ENCODE assay signal across 1 cellular context in the genomic region with DNA sequence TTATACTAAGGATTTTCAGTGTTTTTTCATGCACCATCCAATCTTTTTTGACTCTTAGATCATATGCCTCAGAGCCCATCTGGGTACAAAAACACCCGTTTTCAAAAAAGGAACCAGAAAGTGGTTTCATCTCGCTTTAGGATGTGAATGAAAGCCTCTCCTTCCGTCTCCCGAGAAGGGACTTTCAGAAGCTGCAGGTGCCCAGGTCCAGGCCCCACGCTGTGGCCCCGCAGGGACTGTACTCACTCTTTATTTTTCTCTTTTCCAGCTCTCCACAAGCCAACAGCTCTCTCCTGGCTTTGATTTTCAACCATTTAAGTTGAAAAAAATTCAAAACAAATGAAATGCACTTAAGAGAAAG.
TF ChIP-seq lines count a peak whose summit lies in the region.

No MANE protein-coding gene starts in this region.

TF ChIP-seq in HepG2, 621 proteins besides CTCF, POLR2A, EP300 and RAD21 (continued from another document):
- TF ChIP-seq, protein P1, sequence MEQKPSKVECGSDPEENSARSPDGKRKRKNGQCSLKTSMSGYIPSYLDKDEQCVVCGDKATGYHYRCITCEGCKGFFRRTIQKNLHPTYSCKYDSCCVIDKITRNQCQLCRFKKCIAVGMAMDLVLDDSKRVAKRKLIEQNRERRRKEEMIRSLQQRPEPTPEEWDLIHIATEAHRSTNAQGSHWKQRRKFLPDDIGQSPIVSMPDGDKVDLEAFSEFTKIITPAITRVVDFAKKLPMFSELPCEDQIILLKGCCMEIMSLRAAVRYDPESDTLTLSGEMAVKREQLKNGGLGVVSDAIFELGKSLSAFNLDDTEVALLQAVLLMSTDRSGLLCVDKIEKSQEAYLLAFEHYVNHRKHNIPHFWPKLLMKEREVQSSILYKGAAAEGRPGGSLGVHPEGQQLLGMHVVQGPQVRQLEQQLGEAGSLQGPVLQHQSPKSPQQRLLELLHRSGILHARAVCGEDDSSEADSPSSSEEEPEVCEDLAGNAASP (CRISPR knock-in tag; IDR thresholded peaks at IDR 0.05; ENCODE audit: borderline replicate concordance), result no peak
- TF ChIP-seq ZNF513 (CRISPR knock-in tag; conservative IDR thresholded peaks at IDR 0.05) (no peak), ISX (CRISPR knock-in tag; conservative IDR thresholded peaks at IDR 0.05) (0 out of 2 replicates have a peak, but pooled peaks have one; percentile 43), ZNF121 (CRISPR knock-in tag; IDR thresholded peaks at IDR 0.05) (no peak), ZNF720 (CRISPR knock-in tag; IDR thresholded peaks at IDR 0.05) (no peak), ZNF136 (CRISPR knock-in tag; IDR thresholded peaks at IDR 0.05; ENCODE audit: low read depth) (no peak), KLF12 (CRISPR knock-in tag; IDR thresholded peaks at IDR 0.05; ENCODE audit: borderline replicate concordance) (0 out of 2 replicates have a peak, but pooled peaks have one; percentile 27), NFYC (CRISPR knock-in tag; IDR thresholded peaks at IDR 0.05) (no peak), PAWR (CRISPR knock-in tag; IDR thresholded peaks at IDR 0.05; ENCODE audit: borderline replicate concordance) (no peak)
- TF ChIP-seq, protein P2, sequence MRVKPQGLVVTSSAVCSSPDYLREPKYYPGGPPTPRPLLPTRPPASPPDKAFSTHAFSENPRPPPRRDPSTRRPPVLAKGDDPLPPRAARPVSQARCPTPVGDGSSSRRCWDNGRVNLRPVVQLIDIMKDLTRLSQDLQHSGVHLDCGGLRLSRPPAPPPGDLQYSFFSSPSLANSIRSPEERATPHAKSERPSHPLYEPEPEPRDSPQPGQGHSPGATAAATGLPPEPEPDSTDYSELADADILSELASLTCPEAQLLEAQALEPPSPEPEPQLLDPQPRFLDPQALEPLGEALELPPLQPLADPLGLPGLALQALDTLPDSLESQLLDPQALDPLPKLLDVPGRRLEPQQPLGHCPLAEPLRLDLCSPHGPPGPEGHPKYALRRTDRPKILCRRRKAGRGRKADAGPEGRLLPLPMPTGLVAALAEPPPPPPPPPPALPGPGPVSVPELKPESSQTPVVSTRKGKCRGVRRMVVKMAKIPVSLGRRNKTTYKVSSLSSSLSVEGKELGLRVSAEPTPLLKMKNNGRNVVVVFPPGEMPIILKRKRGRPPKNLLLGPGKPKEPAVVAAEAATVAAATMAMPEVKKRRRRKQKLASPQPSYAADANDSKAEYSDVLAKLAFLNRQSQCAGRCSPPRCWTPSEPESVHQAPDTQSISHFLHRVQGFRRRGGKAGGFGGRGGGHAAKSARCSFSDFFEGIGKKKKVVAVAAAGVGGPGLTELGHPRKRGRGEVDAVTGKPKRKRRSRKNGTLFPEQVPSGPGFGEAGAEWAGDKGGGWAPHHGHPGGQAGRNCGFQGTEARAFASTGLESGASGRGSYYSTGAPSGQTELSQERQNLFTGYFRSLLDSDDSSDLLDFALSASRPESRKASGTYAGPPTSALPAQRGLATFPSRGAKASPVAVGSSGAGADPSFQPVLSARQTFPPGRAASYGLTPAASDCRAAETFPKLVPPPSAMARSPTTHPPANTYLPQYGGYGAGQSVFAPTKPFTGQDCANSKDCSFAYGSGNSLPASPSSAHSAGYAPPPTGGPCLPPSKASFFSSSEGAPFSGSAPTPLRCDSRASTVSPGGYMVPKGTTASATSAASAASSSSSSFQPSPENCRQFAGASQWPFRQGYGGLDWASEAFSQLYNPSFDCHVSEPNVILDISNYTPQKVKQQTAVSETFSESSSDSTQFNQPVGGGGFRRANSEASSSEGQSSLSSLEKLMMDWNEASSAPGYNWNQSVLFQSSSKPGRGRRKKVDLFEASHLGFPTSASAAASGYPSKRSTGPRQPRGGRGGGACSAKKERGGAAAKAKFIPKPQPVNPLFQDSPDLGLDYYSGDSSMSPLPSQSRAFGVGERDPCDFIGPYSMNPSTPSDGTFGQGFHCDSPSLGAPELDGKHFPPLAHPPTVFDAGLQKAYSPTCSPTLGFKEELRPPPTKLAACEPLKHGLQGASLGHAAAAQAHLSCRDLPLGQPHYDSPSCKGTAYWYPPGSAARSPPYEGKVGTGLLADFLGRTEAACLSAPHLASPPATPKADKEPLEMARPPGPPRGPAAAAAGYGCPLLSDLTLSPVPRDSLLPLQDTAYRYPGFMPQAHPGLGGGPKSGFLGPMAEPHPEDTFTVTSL (CRISPR knock-in tag; IDR thresholded peaks at IDR 0.05; ENCODE audit: borderline replicate concordance), result no peak
TF ChIP-seq in HepG2: peak in this region for 3.
